In the genomic region with DNA sequence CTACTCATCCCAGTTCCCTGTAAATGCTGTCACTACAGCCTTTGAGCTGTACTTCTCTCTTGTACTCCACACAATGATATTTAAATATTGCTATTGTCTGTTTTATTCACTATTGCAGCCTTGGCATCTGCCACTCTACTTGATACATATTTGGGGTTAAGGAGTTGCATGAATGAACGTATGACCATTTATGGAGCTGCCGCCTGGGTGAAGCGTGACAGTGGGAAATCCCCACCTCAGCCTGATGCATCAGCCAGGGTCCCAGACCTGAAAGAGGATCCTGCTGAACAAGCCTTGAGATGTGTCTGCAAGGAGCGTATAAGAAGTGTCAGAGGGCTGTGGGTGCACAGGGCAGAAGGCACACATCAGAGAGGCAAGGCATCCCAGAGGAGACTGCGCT, we compare ENCODE assay signal across 8 cellular contexts. TPM values are rescaled to one million over a fixed set of nuclear protein-coding genes. Genes with fewer than 3 reads are reported as not detected.
A peak's percentile ranks its signal among the peaks of the same experiment; 100 is the strongest.
DNase-seq lines count a peak whose midpoint lies in the region; ATAC-seq and TF ChIP-seq lines count a peak whose summit lies in the region.

No MANE protein-coding gene starts in this region.

- H3K27me3 ChIP-seq in Loucy (ENCODE audit: insufficient read depth, low read length, poor library complexity, severe bottlenecking) = peaks cover 76% of the 10 kb centered on the region

- no peak overlapping the region for H3K4me3 ChIP-seq in Loucy (ENCODE audit: low read length, poor library complexity, severe bottlenecking)

- TF ChIP-seq CTCF in Loucy (conservative IDR thresholded peaks at IDR 0.05; ENCODE audit: low read length) = no peak

- no peak overlapping the region for H3K4me3 Mint-ChIP-seq in effector memory CD8-positive, alpha-beta T cell

- DNase-seq in CD1c-positive myeloid dendritic cell (ENCODE audit: extremely low spot score) (peak; percentile 42), NCI-H82 (lab: John Stamatoyannopoulos, UW) (no peak), left colon (no peak), caudate nucleus (lab: John Stamatoyannopoulos, UW) (no peak), islet precursor cell (no peak)
- DNase-seq in effector memory CD8-positive, alpha-beta T cell = peak in 1 of 3 experiments; percentile 8

- H3F3A ChIP-seq in Loucy (ENCODE audit: low read depth) = no peaks in the 10 kb centered on the region

- H4K20me1 ChIP-seq in Loucy (ENCODE audit: insufficient read depth, low read length, poor library complexity, severe bottlenecking) = no peaks in the 10 kb centered on the region

- no peaks in the 10 kb centered on the region for H3K36me3 ChIP-seq in Loucy (ENCODE audit: insufficient read depth, low read length)

- H3K4me1 Mint-ChIP-seq in effector memory CD8-positive, alpha-beta T cell (ENCODE audit: low read depth in 2 of 2) = peaks cover 3% of the 10 kb centered on the region in 2 donors

- peak overlapping the region; percentile 2 for H3K4me2 ChIP-seq in Loucy (ENCODE audit: low read depth, low read length, poor library complexity, severe bottlenecking)

- H3K27ac ChIP-seq in caudate nucleus (ENCODE audit: low read depth, low read length) = no peak overlapping the region

- peaks cover 15 to 30% of the 10 kb centered on the region in 2 donors for H3K27me3 Mint-ChIP-seq in effector memory CD8-positive, alpha-beta T cell

- no peaks in the 10 kb centered on the region for H3K79me2 ChIP-seq in Loucy (ENCODE audit: insufficient read depth, low read length)

- peak; percentile 70 for ATAC-seq in GM21390 (IDR thresholded peaks at IDR 0.05; ENCODE audit: unreplicated experiment)
- ATAC-seq in effector memory CD8-positive, alpha-beta T cell (replicated peaks) = peak; percentile 71
- no peak for ATAC-seq in left colon

- no peak overlapping the region for H3K9ac ChIP-seq in Loucy (ENCODE audit: low read depth, low read length, poor library complexity, severe bottlenecking)

- H3K9me2 ChIP-seq in Loucy (replicated peaks; ENCODE audit: low read depth, low read length) = no peaks in the 10 kb centered on the region

- peaks cover 17% of the 10 kb centered on the region for H3K4me1 ChIP-seq in Loucy (ENCODE audit: insufficient read depth, low read length, poor library complexity, severe bottlenecking)

- peak overlapping the region in 1 of 2 donors; percentile 42 for H3K27ac Mint-ChIP-seq in effector memory CD8-positive, alpha-beta T cell

- intact Hi-C loops in left colon (cut with DNase I, micrococcal nuclease) = no loop called here

- no peak overlapping the region for H2AFZ ChIP-seq in Loucy (ENCODE audit: low read length)

- no peaks in the 10 kb centered on the region for H3K9me3 Mint-ChIP-seq in effector memory CD8-positive, alpha-beta T cell

- H3K9me3 ChIP-seq in Loucy (ENCODE audit: insufficient read depth, low read depth, low read length) = no peaks in the 10 kb centered on the region

- no peaks in the 10 kb centered on the region for H3K36me3 Mint-ChIP-seq in effector memory CD8-positive, alpha-beta T cell (ENCODE audit: insufficient read depth)

RNA-seq across cellular contexts. Expression of a gene that starts 39.1 kb away (rescaled TPM):
- 10 to 100 TPM; 62.7 to 81.9 TPM for total RNA-seq in left colon

RNA-seq across cellular contexts. Expression of a gene that starts 43.1 kb away (rescaled TPM):
- total RNA-seq in left colon = 100 to 1,000 TPM; 107 to 137 TPM
